Comparison of ENCODE assay signal across 22 cellular contexts in genomic region chr6:30939473-30939872, GRCh38. TPM values are rescaled to one million over a fixed set of nuclear protein-coding genes. Genes with fewer than 3 reads are reported as not detected.
"Had no signal": no experiment of that assay in that cellular context is flagged by ENCODE, and none has a peak within 500 bp of the region (broad histone marks: within the 10 kb centered on the region; RNA-seq: fewer than 3 reads in every experiment).

No MANE protein-coding gene starts in this region.

- DNase-seq: activated B cell treated with CpG ODN at 0.5 μM for 24 hours; activated CD4-positive, alpha-beta T cell treated with anti-CD3 and anti-CD28 coated beads for 48 hours; activated CD8-positive, alpha-beta memory T cell treated with anti-CD3 and anti-CD28 coated beads, Interleukin-2, amount 50 U/mL, for 4 hours; activated CD8-positive, alpha-beta T cell treated with anti-CD3 and anti-CD28 coated beads, Interleukin-2, amount 10 ng/mL, durations not matched to agents 7 days and 5 days; activated effector memory CD4-positive, alpha-beta T cell treated with anti-CD3 and anti-CD28 coated beads, Interleukin-2, amount 50 U/mL, for 16 hours; activated T-cell treated with anti-CD3 and anti-CD28 coated beads, Interleukin-2, amount 50 U/mL, for 48 hours; central memory CD4-positive, alpha-beta T cell; colonic mucosa; gastrocnemius medialis; heart left ventricle; nephron progenitor cell; spleen; stimulated activated naive CD8-positive, alpha-beta T cell treated with anti-CD3 and anti-CD28 coated beads, Interleukin-15, amount 100 ng/mL, for 72 hours; T-helper 2 cell; upper lobe of right lung had no signal

- H3K4me3 ChIP-seq: colonic mucosa, gastrocnemius medialis, heart left ventricle, spleen, thoracic aorta, upper lobe of right lung had no signal

- ATAC-seq: activated CD8-positive, alpha-beta T cell treated with anti-CD3 and anti-CD28 coated beads, Interleukin-2, amount 10 ng/mL, durations not matched to agents 7 days and 5 days; activated naive CD4-positive, alpha-beta T cell treated with anti-CD3 and anti-CD28 coated beads, Interleukin-2, amount 50 U/mL, for 72 hours; gastrocnemius medialis; heart left ventricle; sciatic nerve; stimulated activated naive CD8-positive, alpha-beta T cell treated with anti-CD3 and anti-CD28 coated beads, Interleukin-15, amount 100 ng/mL, for 72 hours; upper lobe of right lung had no signal

- H3K27ac ChIP-seq: colonic mucosa, gastrocnemius medialis, heart left ventricle, spleen, thoracic aorta, upper lobe of right lung had no signal

- H3K36me3 Mint-ChIP-seq: activated naive CD4-positive, alpha-beta T cell treated with anti-CD3 and anti-CD28 coated beads, Interleukin-2, amount 50 U/mL, for 72 hours had no signal

- H3K4me1 ChIP-seq: colonic mucosa, gastrocnemius medialis, spleen had no signal

- H3K27ac Mint-ChIP-seq: activated B cell treated with CpG ODN at 0.5 μM for 24 hours; activated CD8-positive, alpha-beta T cell treated with anti-CD3 and anti-CD28 coated beads, Interleukin-2, amount 10 ng/mL, durations not matched to agents 7 days and 5 days; activated naive CD4-positive, alpha-beta T cell treated with anti-CD3 and anti-CD28 coated beads, Interleukin-2, amount 50 U/mL, for 72 hours; nephron progenitor cell; stimulated activated naive CD8-positive, alpha-beta T cell treated with anti-CD3 and anti-CD28 coated beads, Interleukin-15, amount 100 ng/mL, for 72 hours had no signal

- H3K9me3 Mint-ChIP-seq: activated B cell treated with CpG ODN at 0.5 μM for 24 hours; activated naive CD4-positive, alpha-beta T cell treated with anti-CD3 and anti-CD28 coated beads, Interleukin-2, amount 50 U/mL, for 72 hours; nephron progenitor cell; stimulated activated naive CD8-positive, alpha-beta T cell treated with anti-CD3 and anti-CD28 coated beads, Interleukin-15, amount 100 ng/mL, for 72 hours had no signal

- H3K27me3 ChIP-seq: colonic mucosa, upper lobe of right lung had no signal

- H3K9me3 ChIP-seq: colonic mucosa, gastrocnemius medialis, heart left ventricle, spleen, thoracic aorta, upper lobe of right lung had no signal

- H3K4me3 Mint-ChIP-seq: activated B cell treated with CpG ODN at 0.5 μM for 24 hours; activated CD8-positive, alpha-beta T cell treated with anti-CD3 and anti-CD28 coated beads, Interleukin-2, amount 10 ng/mL, durations not matched to agents 7 days and 5 days; nephron progenitor cell; stimulated activated naive CD8-positive, alpha-beta T cell treated with anti-CD3 and anti-CD28 coated beads, Interleukin-15, amount 100 ng/mL, for 72 hours had no signal

RNA-seq across cellular contexts. Expression of gene MUCL3, which starts 1.3 kb away (rescaled TPM):
- total RNA-seq: activated B cell treated with CpG ODN at 0.5 μM for 24 hours; activated CD8-positive, alpha-beta T cell treated with anti-CD3 and anti-CD28 coated beads, Interleukin-2, amount 10 ng/mL, durations not matched to agents 7 days and 5 days; activated naive CD4-positive, alpha-beta T cell treated with anti-CD3 and anti-CD28 coated beads, Interleukin-2, amount 50 U/mL, for 72 hours; gastrocnemius medialis; lower leg skin; mesenteric fat pad; osteoblast; pulmonary artery endothelial cell; spleen had no signal

RNA-seq across cellular contexts. Expression of gene SFTA2, which starts 7.5 kb away (rescaled TPM):
- total RNA-seq: activated B cell treated with CpG ODN at 0.5 μM for 24 hours; activated CD8-positive, alpha-beta T cell treated with anti-CD3 and anti-CD28 coated beads, Interleukin-2, amount 10 ng/mL, durations not matched to agents 7 days and 5 days; activated naive CD4-positive, alpha-beta T cell treated with anti-CD3 and anti-CD28 coated beads, Interleukin-2, amount 50 U/mL, for 72 hours; gastrocnemius medialis; heart left ventricle; mesenteric fat pad; osteoblast; pulmonary artery endothelial cell; thoracic aorta had no signal
- polyA plus RNA-seq: heart left ventricle had no signal

RNA-seq across cellular contexts. Expression of gene MUC21, which starts 44.0 kb away (rescaled TPM):
- total RNA-seq: activated B cell treated with CpG ODN at 0.5 μM for 24 hours; activated CD8-positive, alpha-beta T cell treated with anti-CD3 and anti-CD28 coated beads, Interleukin-2, amount 10 ng/mL, durations not matched to agents 7 days and 5 days; activated naive CD4-positive, alpha-beta T cell treated with anti-CD3 and anti-CD28 coated beads, Interleukin-2, amount 50 U/mL, for 72 hours; colonic mucosa; gastrocnemius medialis; heart left ventricle; lower leg skin; mesenteric fat pad; osteoblast; pulmonary artery endothelial cell; spleen; thoracic aorta had no signal
